Comparison of ENCODE assay signal across 1 cellular context in the genomic region with DNA sequence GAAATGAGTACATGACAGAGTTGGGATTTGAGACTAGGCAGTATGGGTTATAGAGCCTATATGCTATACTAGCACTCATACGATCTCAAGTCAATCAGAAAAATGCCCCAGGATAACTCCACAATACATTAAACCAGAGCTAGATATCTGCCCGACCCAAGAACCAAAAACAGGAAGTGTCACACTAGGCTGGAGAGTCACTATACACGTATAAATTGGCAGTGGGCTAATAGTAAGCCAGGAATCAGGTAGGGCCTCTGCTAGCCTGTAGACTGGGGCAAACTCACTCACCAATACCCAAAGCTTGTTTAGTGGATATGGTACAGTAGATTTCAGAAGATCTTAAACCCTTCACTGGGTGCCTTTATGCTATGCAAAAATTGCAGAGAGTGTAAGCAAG.
A peak's percentile ranks its signal among the peaks of the same experiment; 100 is the strongest.
TF ChIP-seq lines count a peak whose summit lies in the region.

No MANE protein-coding gene starts in this region.

TF ChIP-seq in K562, 482 proteins besides CTCF, POLR2A, EP300 and RAD21:
- TF ChIP-seq, protein P1, sequence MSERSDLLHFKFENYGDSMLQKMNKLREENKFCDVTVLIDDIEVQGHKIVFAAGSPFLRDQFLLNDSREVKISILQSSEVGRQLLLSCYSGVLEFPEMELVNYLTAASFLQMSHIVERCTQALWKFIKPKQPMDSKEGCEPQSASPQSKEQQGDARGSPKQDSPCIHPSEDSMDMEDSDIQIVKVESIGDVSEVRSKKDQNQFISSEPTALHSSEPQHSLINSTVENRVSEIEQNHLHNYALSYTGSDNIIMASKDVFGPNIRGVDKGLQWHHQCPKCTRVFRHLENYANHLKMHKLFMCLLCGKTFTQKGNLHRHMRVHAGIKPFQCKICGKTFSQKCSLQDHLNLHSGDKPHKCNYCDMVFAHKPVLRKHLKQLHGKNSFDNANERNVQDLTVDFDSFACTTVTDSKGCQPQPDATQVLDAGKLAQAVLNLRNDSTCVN (CRISPR knock-in tag; IDR thresholded peaks at IDR 0.05): peak; percentile 12; the same call in 1 of the 2 replicates
- TF ChIP-seq, protein P2, sequence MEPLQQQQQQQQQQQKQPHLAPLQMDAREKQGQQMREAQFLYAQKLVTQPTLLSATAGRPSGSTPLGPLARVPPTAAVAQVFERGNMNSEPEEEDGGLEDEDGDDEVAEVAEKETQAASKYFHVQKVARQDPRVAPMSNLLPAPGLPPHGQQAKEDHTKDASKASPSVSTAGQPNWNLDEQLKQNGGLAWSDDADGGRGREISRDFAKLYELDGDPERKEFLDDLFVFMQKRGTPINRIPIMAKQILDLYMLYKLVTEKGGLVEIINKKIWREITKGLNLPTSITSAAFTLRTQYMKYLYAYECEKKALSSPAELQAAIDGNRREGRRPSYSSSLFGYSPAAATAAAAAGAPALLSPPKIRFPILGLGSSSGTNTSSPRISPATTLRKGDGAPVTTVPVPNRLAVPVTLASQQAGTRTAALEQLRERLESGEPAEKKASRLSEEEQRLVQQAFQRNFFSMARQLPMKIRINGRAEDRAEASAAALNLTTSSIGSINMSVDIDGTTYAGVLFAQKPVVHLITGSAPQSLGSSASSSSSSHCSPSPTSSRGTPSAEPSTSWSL (CRISPR knock-in tag; IDR thresholded peaks at IDR 0.05; ENCODE audit: borderline replicate concordance): no peak
- TF ChIP-seq SMARCE1 (IDR thresholded peaks at IDR 0.05) (peak; percentile 17; the same call in 1 of the 2 replicates), SPI1 (IDR thresholded peaks at IDR 0.05; ENCODE audit: borderline replicate concordance, low read depth, low read length) (peak; percentile 99), ZNF445 (CRISPR knock-in tag; IDR thresholded peaks at IDR 0.05; ENCODE audit: low read depth) (0 out of 2 replicates have a peak, but pooled peaks have one; percentile 33), SETDB1 (IDR thresholded peaks at IDR 0.05; ENCODE audit: low read length) (no peak)
- TF ChIP-seq, protein P3, sequence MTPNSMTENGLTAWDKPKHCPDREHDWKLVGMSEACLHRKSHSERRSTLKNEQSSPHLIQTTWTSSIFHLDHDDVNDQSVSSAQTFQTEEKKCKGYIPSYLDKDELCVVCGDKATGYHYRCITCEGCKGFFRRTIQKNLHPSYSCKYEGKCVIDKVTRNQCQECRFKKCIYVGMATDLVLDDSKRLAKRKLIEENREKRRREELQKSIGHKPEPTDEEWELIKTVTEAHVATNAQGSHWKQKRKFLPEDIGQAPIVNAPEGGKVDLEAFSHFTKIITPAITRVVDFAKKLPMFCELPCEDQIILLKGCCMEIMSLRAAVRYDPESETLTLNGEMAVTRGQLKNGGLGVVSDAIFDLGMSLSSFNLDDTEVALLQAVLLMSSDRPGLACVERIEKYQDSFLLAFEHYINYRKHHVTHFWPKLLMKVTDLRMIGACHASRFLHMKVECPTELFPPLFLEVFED (CRISPR knock-in tag; conservative IDR thresholded peaks at IDR 0.05): 0 out of 2 replicates have a peak, but pooled peaks have one; percentile 16
- TF ChIP-seq, protein P4, sequence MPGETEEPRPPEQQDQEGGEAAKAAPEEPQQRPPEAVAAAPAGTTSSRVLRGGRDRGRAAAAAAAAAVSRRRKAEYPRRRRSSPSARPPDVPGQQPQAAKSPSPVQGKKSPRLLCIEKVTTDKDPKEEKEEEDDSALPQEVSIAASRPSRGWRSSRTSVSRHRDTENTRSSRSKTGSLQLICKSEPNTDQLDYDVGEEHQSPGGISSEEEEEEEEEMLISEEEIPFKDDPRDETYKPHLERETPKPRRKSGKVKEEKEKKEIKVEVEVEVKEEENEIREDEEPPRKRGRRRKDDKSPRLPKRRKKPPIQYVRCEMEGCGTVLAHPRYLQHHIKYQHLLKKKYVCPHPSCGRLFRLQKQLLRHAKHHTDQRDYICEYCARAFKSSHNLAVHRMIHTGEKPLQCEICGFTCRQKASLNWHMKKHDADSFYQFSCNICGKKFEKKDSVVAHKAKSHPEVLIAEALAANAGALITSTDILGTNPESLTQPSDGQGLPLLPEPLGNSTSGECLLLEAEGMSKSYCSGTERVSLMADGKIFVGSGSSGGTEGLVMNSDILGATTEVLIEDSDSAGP (CRISPR knock-in tag; IDR thresholded peaks at IDR 0.05): no peak
- TF ChIP-seq, protein P5, sequence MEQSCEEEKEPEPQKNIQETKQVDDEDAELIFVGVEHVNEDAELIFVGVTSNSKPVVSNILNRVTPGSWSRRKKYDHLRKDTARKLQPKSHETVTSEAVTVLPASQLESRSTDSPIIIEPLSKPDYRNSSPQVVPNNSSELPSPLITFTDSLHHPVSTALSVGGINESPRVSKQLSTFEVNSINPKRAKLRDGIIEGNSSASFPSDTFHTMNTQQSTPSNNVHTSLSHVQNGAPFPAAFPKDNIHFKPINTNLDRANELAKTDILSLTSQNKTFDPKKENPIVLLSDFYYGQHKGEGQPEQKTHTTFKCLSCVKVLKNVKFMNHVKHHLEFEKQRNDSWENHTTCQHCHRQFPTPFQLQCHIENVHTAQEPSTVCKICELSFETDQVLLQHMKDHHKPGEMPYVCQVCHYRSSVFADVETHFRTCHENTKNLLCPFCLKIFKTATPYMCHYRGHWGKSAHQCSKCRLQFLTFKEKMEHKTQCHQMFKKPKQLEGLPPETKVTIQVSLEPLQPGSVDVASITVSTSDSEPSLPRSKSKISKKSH (CRISPR knock-in tag; IDR thresholded peaks at IDR 0.05): no peak
